Comparison of ENCODE assay signal across 13 cellular contexts in the genomic region with DNA sequence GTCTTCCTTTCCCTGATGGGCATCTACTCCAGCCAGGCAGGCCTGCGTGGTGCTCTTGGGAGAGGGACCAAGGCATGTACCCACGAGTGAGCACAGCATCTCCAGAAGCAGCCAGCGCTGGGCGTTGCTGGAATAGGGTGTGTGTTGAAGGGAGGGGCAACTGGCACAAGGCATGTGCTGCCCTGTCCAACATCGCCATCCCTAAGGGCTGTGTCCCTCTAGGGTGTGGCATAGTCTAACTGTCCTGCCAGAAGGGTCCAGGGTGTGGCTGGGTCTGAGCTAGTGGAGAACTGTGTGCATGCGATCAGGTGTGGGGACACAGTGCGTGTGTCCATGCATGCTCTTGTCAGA. TPM values are rescaled to one million over a fixed set of nuclear protein-coding genes. Genes with fewer than 3 reads are reported as not detected.
A peak's percentile ranks its signal among the peaks of the same experiment; 100 is the strongest.
DNase-seq lines count a peak whose midpoint lies in the region; ATAC-seq, FAIRE-seq and TF ChIP-seq lines count a peak whose summit lies in the region.
"Had no signal": no experiment of that assay in that cellular context is flagged by ENCODE, and none has a peak within 500 bp of the region (broad histone marks: within the 10 kb centered on the region; RNA-seq: fewer than 3 reads in every experiment).

No MANE protein-coding gene starts in this region.

- H3K79me2 ChIP-seq in HepG2 (ENCODE audit: insufficient read depth, low read length): no peaks in the 10 kb centered on the region

- no peaks in the 10 kb centered on the region; the same call in 1 of the 2 replicates for H4K20me1 ChIP-seq in HepG2 (ENCODE audit: insufficient read depth, low read length)

- CTCF ChIA-PET in HepG2 (lab: Yijun Ruan, JAX; ENCODE audit: low intra/inter-chr PET ratio, low total read pairs): no interaction called here
- CTCF ChIA-PET in naive thymus-derived CD4-positive, alpha-beta T cell (lab: Charles Lee): no interaction called here

- H2AFZ ChIP-seq in HepG2 (ENCODE audit: low read length): no peak overlapping the region

- peak overlapping the region in 1 of 9 donors; percentile 30 for H3K27ac Mint-ChIP-seq in naive thymus-derived CD4-positive, alpha-beta T cell

- no peak for FAIRE-seq in HepG2 (lab: Jason Lieb, UNC)
- FAIRE-seq: GM12878, GM19239 had no signal

- intact Hi-C loops in HepG2 (cut with micrococcal nuclease; ENCODE audit: unreplicated experiment) (no loop called here), right lobe of liver (cut with DNase I) (no loop called here), colonic mucosa (cut with DNase I) (no loop called here), vagina (cut with DNase I) (no loop called here), sigmoid colon (cut with DNase I) (no loop called here), thyroid gland (cut with DNase I) (no loop called here)
- intact Hi-C loops in naive thymus-derived CD4-positive, alpha-beta T cell (cut with micrococcal nuclease): no loop called here

- H3K27ac ChIP-seq in HepG2 (ENCODE audit: extremely low read length, insufficient read depth, low read length) (no peak overlapping the region), right lobe of liver (no peak overlapping the region), colonic mucosa (no peak overlapping the region), vagina (peak overlapping the region; percentile 84), sigmoid colon (no peak overlapping the region), thyroid gland (peak overlapping the region in 1 of 3 donors; percentile 10)
- no peak overlapping the region for H3K27ac ChIP-seq in naive thymus-derived CD4-positive, alpha-beta T cell (ENCODE audit: low read depth, low read length)

- 0 out of 3 replicates have a peak, but pooled peaks have one; percentile 19 for ATAC-seq in HepG2
- ATAC-seq in right lobe of liver: no peak
- ATAC-seq in naive thymus-derived CD4-positive, alpha-beta T cell: no peak
- ATAC-seq: GM12878 had no signal

- H3K9ac ChIP-seq in HepG2 (ENCODE audit: insufficient read depth, low read depth, low read length) (no peak overlapping the region), colonic mucosa (ENCODE audit: low read depth in 2 of 2, low read length in 2 of 2) (no peak overlapping the region)

- no peak overlapping the region for H3K4me2 ChIP-seq in HepG2 (ENCODE audit: low read depth, low read length)

- no peak for TF ChIP-seq EP300 in HepG2 (IDR thresholded peaks at IDR 0.05; ENCODE audit: low read depth in 2 of 2, low read length in 2 of 2)
- no peak for TF ChIP-seq EP300 in HepG2 (CRISPR knock-in tag; IDR thresholded peaks at IDR 0.05; ENCODE audit: borderline replicate concordance)
- TF ChIP-seq EP300 in sigmoid colon (IDR thresholded peaks at IDR 0.05): no peak

- no peaks in the 10 kb centered on the region for H3K9me3 ChIP-seq in HepG2 (ENCODE audit: low read length)
- H3K9me3 ChIP-seq in right lobe of liver: no peaks in the 10 kb centered on the region
- no peaks in the 10 kb centered on the region for H3K9me3 ChIP-seq in colonic mucosa
- H3K9me3 ChIP-seq in naive thymus-derived CD4-positive, alpha-beta T cell (ENCODE audit: control insufficient read depth in 2 of 3, low read length in 3 of 3): no peaks in the 10 kb centered on the region
- no peaks in the 10 kb centered on the region for H3K9me3 ChIP-seq in vagina
- H3K9me3 ChIP-seq in sigmoid colon: no peaks in the 10 kb centered on the region
- no peaks in the 10 kb centered on the region for H3K9me3 ChIP-seq in thyroid gland

- POLR2A ChIA-PET in HepG2 (lab: Yijun Ruan, JAX): no interaction called here
- POLR2A ChIA-PET in naive thymus-derived CD4-positive, alpha-beta T cell (lab: Charles Lee): no interaction called here

- peaks cover 0 to 6% (median 0%) of the 10 kb centered on the region in 11 donors for H3K9me3 Mint-ChIP-seq in naive thymus-derived CD4-positive, alpha-beta T cell

- TF ChIP-seq POLR2A in HepG2 (IDR thresholded peaks at IDR 0.05; ENCODE audit: insufficient read depth in 1 of 2, low read depth in 2 of 2, low read length in 2 of 2) (no peak), right lobe of liver (IDR thresholded peaks at IDR 0.05) (no peak), vagina (IDR thresholded peaks at IDR 0.05) (no peak), sigmoid colon (IDR thresholded peaks at IDR 0.05) (no peak), thyroid gland (IDR thresholded peaks at IDR 0.05) (no peak)

- DNase-seq in HepG2 (ENCODE audit: low spot score): no peak
- no peak for DNase-seq in right lobe of liver
- DNase-seq in colonic mucosa: peak; percentile 38
- no peak for DNase-seq in naive thymus-derived CD4-positive, alpha-beta T cell
- DNase-seq in vagina (ENCODE audit: extremely low spot score in 2 of 2): no peak
- no peak for DNase-seq in sigmoid colon
- no peak for DNase-seq in NCI-H187 treated with DMSO at 0.1 percent for 48 hours (lab: John Stamatoyannopoulos, UW)
- no peak for DNase-seq in thyroid gland
- DNase-seq: islet precursor cell; stimulated activated CD4-positive, alpha-beta T cell treated with anti-CD3 and anti-CD28 coated beads, Interleukin-15, amount 100 ng/mL, for 24 hours had no signal

- H3K36me3 ChIP-seq in HepG2 (replicated peaks in 1 of 2; ENCODE audit: control insufficient read depth in 1 of 2, insufficient read depth in 2 of 2, low read length in 2 of 2) (no peaks in the 10 kb centered on the region), right lobe of liver (no peaks in the 10 kb centered on the region), colonic mucosa (no peaks in the 10 kb centered on the region), vagina (peaks cover 0 to 4% of the 10 kb centered on the region in 2 donors), sigmoid colon (no peaks in the 10 kb centered on the region), thyroid gland (no peaks in the 10 kb centered on the region)
- H3K36me3 ChIP-seq in naive thymus-derived CD4-positive, alpha-beta T cell (ENCODE audit: control insufficient read depth in 2 of 3, insufficient read depth in 3 of 3, low read length in 3 of 3): no peaks in the 10 kb centered on the region

- no peak overlapping the region for H3K4me3 ChIP-seq in HepG2 (replicated peaks in 1 of 3; ENCODE audit: insufficient read depth in 1 of 3, low read depth in 2 of 3, low read length in 3 of 3)
- H3K4me3 ChIP-seq in right lobe of liver: no peak overlapping the region
- H3K4me3 ChIP-seq in colonic mucosa: no peak overlapping the region
- no peak overlapping the region for H3K4me3 ChIP-seq in naive thymus-derived CD4-positive, alpha-beta T cell (ENCODE audit: low read length)
- H3K4me3 ChIP-seq in vagina: peak overlapping the region in 1 of 2 donors; percentile 16
- no peak overlapping the region for H3K4me3 ChIP-seq in sigmoid colon
- no peak overlapping the region for H3K4me3 ChIP-seq in thyroid gland (replicated peaks in 1 of 3)
- H3K4me3 ChIP-seq: GM12878 had no signal

- peaks cover 3 to 39% of the 10 kb centered on the region in 2 experiments; a peak in 3 of 5 replicates for H3K27me3 ChIP-seq in HepG2 (ENCODE audit: control insufficient read depth in 1 of 2, insufficient read depth in 2 of 2, low read length in 2 of 2)
- peaks cover 0 to 15% of the 10 kb centered on the region in 2 donors for H3K27me3 ChIP-seq in right lobe of liver
- H3K27me3 ChIP-seq in colonic mucosa: peaks cover 30% of the 10 kb centered on the region
- H3K27me3 ChIP-seq in naive thymus-derived CD4-positive, alpha-beta T cell (ENCODE audit: control insufficient read depth in 2 of 2, insufficient read depth in 2 of 2, low read length in 2 of 2): peaks cover 2 to 18% of the 10 kb centered on the region in 2 donors
- H3K27me3 ChIP-seq in vagina: no peaks in the 10 kb centered on the region
- peaks cover 33 to 84% (median 59%) of the 10 kb centered on the region in 3 donors for H3K27me3 ChIP-seq in sigmoid colon
- H3K27me3 ChIP-seq in thyroid gland: no peaks in the 10 kb centered on the region

- peaks cover 0 to 6% (median 3%) of the 10 kb centered on the region in 5 donors for H3K36me3 Mint-ChIP-seq in naive thymus-derived CD4-positive, alpha-beta T cell

- no TSS peak for BruUV-seq in HepG2 (replicated peaks; lab: Mats Ljungman, UMichigan)

- peaks cover 4 to 41% (median 23%) of the 10 kb centered on the region in 7 donors for H3K4me1 Mint-ChIP-seq in naive thymus-derived CD4-positive, alpha-beta T cell

- WGBS in HepG2 (ENCODE audit: low lambda C conversion rate): 16% methylated on average over 4 of the region's 7 CpGs
- 57% methylated on average over 5 of the region's 7 CpGs for WGBS in right lobe of liver (ENCODE audit: insufficient coverage, low coverage, low lambda C conversion rate, missing lambda C conversion rate)
- 7 to 30% methylated on average over 7 of the region's 7 CpGs for WGBS in sigmoid colon, 2 donors
- 53 to 59% methylated on average over 7 of the region's 7 CpGs for WGBS in thyroid gland, 2 donors

- peaks cover 58 to 70% (median 64%) of the 10 kb centered on the region in 5 donors for H3K27me3 Mint-ChIP-seq in naive thymus-derived CD4-positive, alpha-beta T cell

- TF ChIP-seq CTCF in HepG2 (CRISPR knock-in tag; IDR thresholded peaks at IDR 0.05): no peak
- TF ChIP-seq CTCF in right lobe of liver (IDR thresholded peaks at IDR 0.05): no peak
- TF ChIP-seq CTCF in colonic mucosa (IDR thresholded peaks at IDR 0.05): no peak
- TF ChIP-seq CTCF in vagina (IDR thresholded peaks at IDR 0.05): no peak
- TF ChIP-seq CTCF in sigmoid colon (IDR thresholded peaks at IDR 0.05): no peak
- TF ChIP-seq CTCF in thyroid gland (IDR thresholded peaks at IDR 0.05): no peak

- TF ChIP-seq RAD21 in HepG2 (CRISPR knock-in tag; IDR thresholded peaks at IDR 0.05): no peak

- H3K4me3 Mint-ChIP-seq in naive thymus-derived CD4-positive, alpha-beta T cell: peak overlapping the region in 9 of 10 donors; percentile 2 to 58 (median 33)

- no peaks in the 10 kb centered on the region; the same call in 1 of the 2 replicates for H3K4me1 ChIP-seq in HepG2 (ENCODE audit: insufficient read depth, low read length)
- peaks cover 0 to 6% (median 1%) of the 10 kb centered on the region in 4 donors for H3K4me1 ChIP-seq in right lobe of liver
- no peaks in the 10 kb centered on the region for H3K4me1 ChIP-seq in colonic mucosa
- H3K4me1 ChIP-seq in naive thymus-derived CD4-positive, alpha-beta T cell (ENCODE audit: control insufficient read depth in 2 of 2, insufficient read depth in 2 of 2, low read length in 2 of 2): no peaks in the 10 kb centered on the region
- H3K4me1 ChIP-seq in vagina: peaks cover 53% of the 10 kb centered on the region
- peaks cover 0 to 31% (median 24%) of the 10 kb centered on the region in 4 donors for H3K4me1 ChIP-seq in sigmoid colon
- peaks cover 12 to 20% of the 10 kb centered on the region in 2 donors for H3K4me1 ChIP-seq in thyroid gland

- in situ Hi-C loops in HepG2 (cut with HindIII; ENCODE audit: extremely low pct_ligation_motif_present, low pct_unique_long_range_greater_than_20kb): no loop called here

RNA-seq across cellular contexts. Expression of gene NOTCH3, which starts 2.8 kb away (rescaled TPM):
- total RNA-seq in HepG2 (2016; rRNA removed; fragmentation: Illumina TruSeq; extraction: Trizol): 0.09 TPM in 1 of 2 replicates, not detected in the other
- under 0.01 TPM in 1 of 2 replicates, not detected in the other for total RNA-seq in HepG2 (2016; cell fraction: cytosol; rRNA removed; fragmentation: Illumina TruSeq; extraction: Trizol; ENCODE audit: low read depth)
- 0.09 TPM in 1 of 2 replicates, not detected in the other for total RNA-seq in HepG2 (2016; cell fraction: insoluble cytoplasmic fraction; rRNA removed; fragmentation: Illumina TruSeq; extraction: Trizol)
- total RNA-seq in HepG2 (2016; cell fraction: membrane; rRNA removed; fragmentation: Illumina TruSeq; extraction: Trizol): 0.03 TPM in 2 replicates
- 0.44 and 0.93 TPM in 2 replicates for total RNA-seq in HepG2 (2016; cell fraction: nucleus; rRNA removed; fragmentation: Illumina TruSeq; extraction: Trizol)
- polyA plus RNA-seq in HepG2 (2011; rRNA removed): 0.28 and 0.43 TPM in 2 replicates
- polyA plus RNA-seq in HepG2 (2011; cell fraction: cytosol; rRNA removed): 0.09 and 0.27 TPM in 2 replicates
- polyA plus RNA-seq in HepG2 (2011; cell fraction: nucleus; rRNA removed): 1.4 and 2.1 TPM in 2 replicates
- 0.20 and 0.63 TPM in 2 replicates for polyA plus RNA-seq in HepG2 (2012)
- 0.01 and 0.02 TPM in 2 replicates for polyA plus RNA-seq in HepG2 (2016; cell fraction: cytosol; fragmentation: Illumina TruSeq; extraction: Trizol; ENCODE audit: low read depth)
- polyA plus RNA-seq in HepG2 (2016; cell fraction: insoluble cytoplasmic fraction; fragmentation: Illumina TruSeq; extraction: Trizol; ENCODE audit: low read depth): 0.04 TPM in 1 of 2 replicates, not detected in the other
- 0.01 and 0.05 TPM in 2 replicates for polyA plus RNA-seq in HepG2 (2016; cell fraction: membrane; fragmentation: Illumina TruSeq; extraction: Trizol; ENCODE audit: low read depth)
- polyA plus RNA-seq in HepG2 (2016; cell fraction: nucleus; fragmentation: Illumina TruSeq; extraction: Trizol; ENCODE audit: insufficient read depth, low read depth): 0.29 and 0.71 TPM in 2 replicates
- 0.54 and 1.5 TPM in 2 replicates for polyA minus RNA-seq in HepG2 (2011; rRNA and poly(A)+ RNA removed; ENCODE audit: low replicate concordance)
- 0.70 and 0.79 TPM in 2 replicates for polyA minus RNA-seq in HepG2 (2011; cell fraction: cytosol; rRNA and poly(A)+ RNA removed)
- polyA minus RNA-seq in HepG2 (2011; cell fraction: nucleus; rRNA and poly(A)+ RNA removed): 0.50 and 1.9 TPM in 2 replicates
- total RNA-seq in right lobe of liver: 1 to 10 TPM; 1.7 to 6.7 (median 2.4) TPM
- 10 to 100 TPM in 1 of 2 donors, 1 to 10 TPM in 1; 4.4 to 10.5 TPM for total RNA-seq in colonic mucosa
- under 1 TPM in 4 of 5 experiments, not detected in 1; 0.19 to 0.80 (median 0.30) TPM for total RNA-seq in naive thymus-derived CD4-positive, alpha-beta T cell
- polyA plus RNA-seq in naive thymus-derived CD4-positive, alpha-beta T cell: not detected
- total RNA-seq in vagina: 76.6 TPM
- 10 to 100 TPM in 1 of 4 donors, 1 to 10 TPM in 3; 2.8 to 15.0 (median 5.1) TPM for total RNA-seq in sigmoid colon
- 1 to 10 TPM in 1 of 3 donors, under 1 TPM in 2; under 0.01 to 9.1 (median 0.46) TPM for polyA plus RNA-seq in sigmoid colon
- 10 to 100 TPM; 10.9 to 53.9 (median 20.0) TPM for total RNA-seq in thyroid gland

RNA-seq across cellular contexts. Expression of gene EPHX3, which starts 34.3 kb away (rescaled TPM):
- total RNA-seq in HepG2 (2016; rRNA removed; fragmentation: Illumina TruSeq; extraction: Trizol) (0.07 TPM in 1 of 2 replicates, not detected in the other), right lobe of liver (under 1 TPM in 3 of 6 experiments, not detected in 3; 0.20 to 0.25 (median 0.22) TPM), colonic mucosa (under 1 TPM; 0.53 to 0.82 TPM), vagina (14.0 TPM), sigmoid colon (not detected), thyroid gland (1 to 10 TPM in 1 of 4 donors, under 1 TPM in 1, not detected in 2; 0.59 to 1.1 TPM)
- total RNA-seq in HepG2 (2016; cell fraction: cytosol; rRNA removed; fragmentation: Illumina TruSeq; extraction: Trizol; ENCODE audit: low read depth): not detected in 2 replicates
- total RNA-seq in HepG2 (2016; cell fraction: insoluble cytoplasmic fraction; rRNA removed; fragmentation: Illumina TruSeq; extraction: Trizol): 0.06 TPM in 1 of 2 replicates, not detected in the other
- not detected in 2 replicates for total RNA-seq in HepG2 (2016; cell fraction: membrane; rRNA removed; fragmentation: Illumina TruSeq; extraction: Trizol)
- not detected in 2 replicates for total RNA-seq in HepG2 (2016; cell fraction: nucleus; rRNA removed; fragmentation: Illumina TruSeq; extraction: Trizol)
- polyA plus RNA-seq in HepG2 (2011; rRNA removed) (0.15 and 0.17 TPM in 2 replicates), sigmoid colon (under 1 TPM in 2 of 3 donors, not detected in 1; 0.46 to 0.73 TPM)
- 0.04 and 0.05 TPM in 2 replicates for polyA plus RNA-seq in HepG2 (2011; cell fraction: cytosol; rRNA removed)
- 0.78 and 0.82 TPM in 2 replicates for polyA plus RNA-seq in HepG2 (2011; cell fraction: nucleus; rRNA removed)
- 0.07 TPM in 1 of 2 replicates, not detected in the other for polyA plus RNA-seq in HepG2 (2012)
- polyA plus RNA-seq in HepG2 (2016; cell fraction: cytosol; fragmentation: Illumina TruSeq; extraction: Trizol; ENCODE audit: low read depth): not detected in 2 replicates
- polyA plus RNA-seq in HepG2 (2016; cell fraction: insoluble cytoplasmic fraction; fragmentation: Illumina TruSeq; extraction: Trizol; ENCODE audit: low read depth): not detected in 2 replicates
- 0.10 TPM in 1 of 2 replicates, not detected in the other for polyA plus RNA-seq in HepG2 (2016; cell fraction: membrane; fragmentation: Illumina TruSeq; extraction: Trizol; ENCODE audit: low read depth)
- polyA plus RNA-seq in HepG2 (2016; cell fraction: nucleus; fragmentation: Illumina TruSeq; extraction: Trizol; ENCODE audit: insufficient read depth, low read depth): not detected in 2 replicates
- polyA minus RNA-seq in HepG2 (2011; rRNA and poly(A)+ RNA removed; ENCODE audit: low replicate concordance): 0.76 and 0.96 TPM in 2 replicates
- polyA minus RNA-seq in HepG2 (2011; cell fraction: cytosol; rRNA and poly(A)+ RNA removed): not detected in 2 replicates
- 0.99 and 1.2 TPM in 2 replicates for polyA minus RNA-seq in HepG2 (2011; cell fraction: nucleus; rRNA and poly(A)+ RNA removed)
- under 1 TPM in 2 of 5 experiments, not detected in 3; 0.32 to 0.42 TPM for total RNA-seq in naive thymus-derived CD4-positive, alpha-beta T cell
- polyA plus RNA-seq in naive thymus-derived CD4-positive, alpha-beta T cell: not detected
- total RNA-seq: dermis microvascular lymphatic vessel endothelial cell, GM12878 had no signal
